ENCODE assay signal across 19 cellular contexts in genomic region chr9:106324071-106324470, GRCh38.
"Had no signal": no experiment of that assay in that cellular context is flagged by ENCODE, and none has a peak within 500 bp of the region (broad histone marks: within the 10 kb centered on the region; RNA-seq: fewer than 3 reads in every experiment).

No MANE protein-coding gene starts in this region.

- H3K4me3 ChIP-seq: left ventricle myocardium inferior, lung, ovary, right lobe of liver, upper lobe of right lung had no signal

- H3K27me3 ChIP-seq: brain microvascular endothelial cell, neutrophil, ovary, right lobe of liver, upper lobe of right lung had no signal

- H3K36me3 ChIP-seq: brain microvascular endothelial cell, left ventricle myocardium inferior, neutrophil, ovary, right lobe of liver, upper lobe of right lung had no signal

- H3K9me3 ChIP-seq: left ventricle myocardium inferior, neutrophil, ovary, right lobe of liver, upper lobe of right lung had no signal

- ATAC-seq: right lobe of liver; stimulated activated naive CD8-positive, alpha-beta T cell treated with anti-CD3 and anti-CD28 coated beads, Interleukin-15, Interleukin-2, amounts not matched to agents 100 U/mL and 50 U/mL, for 24 hours; upper lobe of right lung had no signal

- H3K4me1 ChIP-seq: left ventricle myocardium inferior, right lobe of liver, upper lobe of right lung had no signal

- DNase-seq: activated CD4-positive, alpha-beta T cell treated with anti-CD3 and anti-CD28 coated beads for 4 hours; activated CD4-positive, alpha-beta T cell treated with anti-CD3 and anti-CD28 coated beads, Interleukin-2, amount 50 U/mL, for 4 hours; activated CD4-positive, CD25-positive, alpha-beta regulatory T cell; activated effector memory CD4-positive, alpha-beta T cell treated with anti-CD3 and anti-CD28 coated beads, Interleukin-2, amount 50 U/mL, for 16 hours; activated naive CD4-positive, alpha-beta T cell treated with anti-CD3 and anti-CD28 coated beads, Interleukin-2, amount 10 ng/mL, durations not matched to agents 7 days and 5 days; activated naive CD8-positive, alpha-beta T cell treated with anti-CD3 and anti-CD28 coated beads, Interleukin-2, amount 10 ng/mL, durations not matched to agents 7 days and 5 days; brain microvascular endothelial cell; effector memory CD4-positive, alpha-beta T cell; immature natural killer cell; left ventricle myocardium inferior; naive B cell; ovary; right lobe of liver; stimulated activated CD4-positive, alpha-beta T cell treated with anti-CD3 and anti-CD28 coated beads, Interleukin-2, amount 100 ng/mL, for 48 hours; stimulated activated naive CD8-positive, alpha-beta T cell treated with anti-CD3 and anti-CD28 coated beads, Interleukin-15, Interleukin-2, amounts not matched to agents 100 U/mL and 50 U/mL, for 24 hours; T-helper 1 cell; upper lobe of right lung had no signal

- H3K27ac ChIP-seq: brain microvascular endothelial cell, left ventricle myocardium inferior, neutrophil, ovary, right lobe of liver, upper lobe of right lung had no signal
